In the genomic region with DNA sequence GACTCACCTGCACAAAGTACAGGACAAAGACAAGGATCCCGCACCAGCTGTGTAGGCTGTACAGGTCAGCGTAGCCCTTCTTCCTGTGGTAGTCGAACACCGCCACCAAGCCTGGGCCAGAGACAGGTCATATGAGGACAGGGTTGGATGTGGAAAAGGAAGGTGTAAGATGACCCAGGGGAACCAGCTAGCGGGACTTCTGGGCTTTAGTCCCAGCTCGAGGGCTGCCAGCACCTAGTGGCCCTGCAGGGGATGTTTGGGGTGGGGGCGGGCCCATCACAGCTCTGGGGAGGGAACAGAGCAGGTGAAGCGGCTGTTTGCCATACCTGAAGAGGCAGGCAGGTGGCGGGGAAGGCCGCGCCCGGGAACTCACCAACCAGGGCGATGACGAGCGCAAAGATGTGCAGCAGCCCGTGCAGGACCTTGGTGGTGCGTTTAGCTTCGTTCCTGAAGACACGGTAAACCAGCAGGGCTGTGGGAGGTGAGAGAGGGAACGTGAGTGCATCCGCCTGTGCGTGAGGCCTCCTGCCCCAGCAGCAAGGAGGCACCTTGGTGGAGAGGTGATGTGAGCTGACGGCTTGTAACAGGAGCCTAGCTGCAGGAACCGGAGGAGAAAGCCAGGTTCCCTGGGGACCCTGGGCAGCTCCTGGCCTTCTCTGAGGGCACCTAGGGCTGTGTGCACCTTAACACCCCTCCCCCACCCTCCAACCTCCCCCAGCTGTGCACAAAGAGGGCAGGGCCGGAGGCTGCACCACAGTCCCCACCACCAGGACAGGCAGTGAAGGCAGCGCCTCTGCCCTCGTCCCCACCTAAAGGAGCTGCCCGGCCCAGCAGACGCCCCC, we compare ENCODE assay signal across 10 cellular contexts. TPM values are rescaled to one million over a fixed set of nuclear protein-coding genes. Genes with fewer than 3 reads are reported as not detected.
DNase-seq lines count a peak whose midpoint lies in the region; ATAC-seq and TF ChIP-seq lines count a peak whose summit lies in the region.
"Had no signal": no experiment of that assay in that cellular context is flagged by ENCODE, and none has a peak within 500 bp of the region (broad histone marks: within the 10 kb centered on the region; RNA-seq: fewer than 3 reads in every experiment).

No MANE protein-coding gene starts in this region.

- H3K36me3 Mint-ChIP-seq in GM23338 (ENCODE audit: low read depth): peaks cover 3% of the 10 kb centered on the region; the same call in 1 of the 3 replicates

- H3K27me3 ChIP-seq in BLaER1 (no peaks in the 10 kb centered on the region), GM23338 (ENCODE audit: insufficient read depth) (no peaks in the 10 kb centered on the region), kidney epithelial cell (ENCODE audit: control insufficient read depth, insufficient read depth, low read length) (peaks cover 6% of the 10 kb centered on the region), esophagus muscularis mucosa (peaks cover 0 to 9% (median 0%) of the 10 kb centered on the region in 4 donors)

- H3K4me3 ChIP-seq in BLaER1 (no peak overlapping the region), GM23338 (no peak overlapping the region), kidney epithelial cell (ENCODE audit: low read depth, low read length) (no peak overlapping the region), esophagus muscularis mucosa (no peak overlapping the region)

- 84% methylated on average over 18 of the region's 29 CpGs for WGBS in esophagus muscularis mucosa

- H3K9me3 ChIP-seq in BLaER1: no peaks in the 10 kb centered on the region
- no peaks in the 10 kb centered on the region for H3K9me3 ChIP-seq in esophagus muscularis mucosa
- H3K9me3 ChIP-seq: neutrophil had no signal

- ATAC-seq in GM23338 (peak; percentile 72), SK-N-SH treated with all-trans-retinoic acid at 6 μM for 48 hours (peak; percentile 1), GM19463 (IDR thresholded peaks at IDR 0.05; ENCODE audit: unreplicated experiment) (no peak)

- H3K36me3 ChIP-seq in BLaER1 (no peaks in the 10 kb centered on the region), GM23338 (ENCODE audit: insufficient read depth) (no peaks in the 10 kb centered on the region), kidney epithelial cell (ENCODE audit: control insufficient read depth, insufficient read depth, low read length) (no peaks in the 10 kb centered on the region), esophagus muscularis mucosa (peaks cover 0 to 4% (median 0%) of the 10 kb centered on the region in 4 donors)
- H3K36me3 ChIP-seq: neutrophil had no signal

- H2AFZ ChIP-seq in GM23338: no peak overlapping the region

- H3K4me2 ChIP-seq in BLaER1 (peak overlapping the region; percentile 82), GM23338 (peak overlapping the region; percentile 48; the same call in 1 of the 2 replicates)

- H4K20me1 ChIP-seq in BLaER1 (no peaks in the 10 kb centered on the region), GM23338 (replicated peaks; ENCODE audit: insufficient read depth) (no peaks in the 10 kb centered on the region; the same call in 1 of the 2 replicates)

- TF ChIP-seq CTCF in GM23338 (conservative IDR thresholded peaks at IDR 0.05; ENCODE audit: low read depth in 2 of 2) (peak; percentile 47 to 70), kidney epithelial cell (IDR thresholded peaks at IDR 0.05; ENCODE audit: insufficient read depth, low read length, poor library complexity, severe bottlenecking) (peak; percentile 8), esophagus muscularis mucosa (IDR thresholded peaks at IDR 0.05) (no peak)

- no peak overlapping the region; the same call in 1 of the 2 replicates for H3K27ac Mint-ChIP-seq in GM23338

- H3K4me1 ChIP-seq in BLaER1 (peaks cover 68% of the 10 kb centered on the region), GM23338 (ENCODE audit: insufficient read depth) (peaks cover 6% of the 10 kb centered on the region; the same call in 1 of the 2 replicates), esophagus muscularis mucosa (peaks cover 44 to 72% (median 70%) of the 10 kb centered on the region in 4 donors)

- no peak overlapping the region for H3K4me3 Mint-ChIP-seq in GM23338

- DNase-seq in GM23338 (ENCODE audit: low spot score) (peak; percentile 84), kidney epithelial cell (ENCODE audit: low read depth) (no peak), T-helper 1 cell (no peak), NOMO-1 (lab: John Stamatoyannopoulos, UW; ENCODE audit: unreplicated experiment in 2 of 2) (no peak), esophagus muscularis mucosa (ENCODE audit: extremely low spot score) (no peak)
- DNase-seq: activated T-cell treated with anti-CD3 and anti-CD28 coated beads for 4 hours had no signal

- no peaks in the 10 kb centered on the region for H3K79me2 ChIP-seq in GM23338 (replicated peaks; ENCODE audit: insufficient read depth)

- H3F3A ChIP-seq in GM23338 (replicated peaks; ENCODE audit: low read depth): no peaks in the 10 kb centered on the region

- H3K4me1 Mint-ChIP-seq in GM23338: peaks cover 33% of the 10 kb centered on the region

- intact Hi-C loops in esophagus muscularis mucosa (cut with DNase I): loop anchor here (5.0 kb wide), 1 partner anchor 41 kb away; the partner anchor contains the start of gene ACE

- no peak overlapping the region for H3K9ac ChIP-seq in BLaER1

- H3K9me3 Mint-ChIP-seq in GM23338: no peaks in the 10 kb centered on the region

- H3K27ac ChIP-seq in BLaER1: no peak overlapping the region
- 0 out of 2 replicates have a peak overlapping the region, but pooled peaks have one; percentile 26 for H3K27ac ChIP-seq in GM23338 (ENCODE audit: low read depth)
- H3K27ac ChIP-seq in esophagus muscularis mucosa (replicated peaks in 1 of 4): peak overlapping the region in 1 of 4 donors; percentile 64
- H3K27ac ChIP-seq: neutrophil had no signal

- no peaks in the 10 kb centered on the region for H3K9me2 ChIP-seq in GM23338 (ENCODE audit: insufficient read depth)

- peaks cover 7% of the 10 kb centered on the region for H3K27me3 Mint-ChIP-seq in GM23338 (ENCODE audit: insufficient read depth, low read depth, poor library complexity)

- TF ChIP-seq EP300 in esophagus muscularis mucosa (IDR thresholded peaks at IDR 0.05): no peak

- TF ChIP-seq POLR2A in esophagus muscularis mucosa (IDR thresholded peaks at IDR 0.05; ENCODE audit: low read depth): no peak

TF ChIP-seq in SK-N-SH treated with all-trans-retinoic acid at 6 μM for 48 hours, 23 proteins besides CTCF, POLR2A, EP300 and RAD21 (continues in another document):
- TF ChIP-seq CSDC2 (CRISPR knock-in tag; IDR thresholded peaks at IDR 0.05): no peak
- TF ChIP-seq TSHZ2 (CRISPR knock-in tag; IDR thresholded peaks at IDR 0.05): no peak
- TF ChIP-seq RARB (CRISPR knock-in tag; IDR thresholded peaks at IDR 0.05): no peak
- TF ChIP-seq PATZ1 (CRISPR knock-in tag; IDR thresholded peaks at IDR 0.05; ENCODE audit: borderline replicate concordance): no peak
- no peak for TF ChIP-seq TCF4 (CRISPR knock-in tag; IDR thresholded peaks at IDR 0.05; ENCODE audit: borderline replicate concordance)
- no peak for TF ChIP-seq ZC3H10 (CRISPR knock-in tag; IDR thresholded peaks at IDR 0.05)
- no peak for TF ChIP-seq OSR1 (CRISPR knock-in tag; IDR thresholded peaks at IDR 0.05)
- no peak for TF ChIP-seq ZFP30 (CRISPR knock-in tag; IDR thresholded peaks at IDR 0.05)
- no peak for TF ChIP-seq GLIS3 (CRISPR knock-in tag; IDR thresholded peaks at IDR 0.05)
- no peak for TF ChIP-seq ZFP3 (CRISPR knock-in tag; IDR thresholded peaks at IDR 0.05)
- TF ChIP-seq ISL1 (CRISPR knock-in tag; IDR thresholded peaks at IDR 0.05): no peak

RNA-seq across cellular contexts. Expression of gene CYB561, which starts 10.2 kb away (rescaled TPM):
- 21.9 and 30.9 TPM in 2 replicates for total RNA-seq in GM23338 (2014; rRNA removed; shearing (Covaris generic))
- 13.2 and 13.7 TPM in 2 replicates for polyA plus RNA-seq in GM23338 (2016; fragmentation: Nextera tagmentation; extraction: Ambion mirVana)
- total RNA-seq in kidney epithelial cell (19.3 and 26.4 TPM in 2 replicates), esophagus muscularis mucosa (10 to 100 TPM in 3 of 4 donors, 1 to 10 TPM in 1; 8.8 to 17.0 (median 13.2) TPM)

RNA-seq across cellular contexts. Expression of gene ACE, which starts 41.0 kb away (rescaled TPM):
- 5.4 and 9.1 TPM in 2 replicates for total RNA-seq in GM23338 (2014; rRNA removed; shearing (Covaris generic))
- polyA plus RNA-seq in GM23338 (2016; fragmentation: Nextera tagmentation; extraction: Ambion mirVana): 0.82 and 1.0 TPM in 2 replicates
- total RNA-seq in kidney epithelial cell (1.5 and 1.6 TPM in 2 replicates), esophagus muscularis mucosa (1 to 10 TPM; 2.5 to 9.6 (median 4.9) TPM)

Comparison
In these comparisons a context has a peak if more than half of its experiments do, and no peak if none do; other contexts are left out.
1. CTCF ChIP-seq: peak in GM23338 (2 of 2) and kidney epithelial cell (single experiment); none in esophagus muscularis mucosa (0 of 3).